In genomic region chr1:167059045-167059728, GRCh38 we compare ENCODE assay signal across 9 cellular contexts. TPM values are rescaled to one million over a fixed set of nuclear protein-coding genes. Genes with fewer than 3 reads are reported as not detected.
DNase-seq lines count a peak whose midpoint lies in the region; ATAC-seq, FAIRE-seq and TF ChIP-seq lines count a peak whose summit lies in the region.
"Had no signal": no experiment of that assay in that cellular context is flagged by ENCODE, and none has a peak within 500 bp of the region (broad histone marks: within the 10 kb centered on the region; RNA-seq: fewer than 3 reads in every experiment).

No MANE protein-coding gene starts in this region.

- POLR2A ChIA-PET in endothelial cell of umbilical vein (lab: Charles Lee) = no interaction called here

- no peak overlapping the region for H3K9ac ChIP-seq in endothelial cell of umbilical vein (replicated peaks; ENCODE audit: extremely low read depth, insufficient read depth, low read length)

- peak; percentile 45 for ATAC-seq in HG02852 (IDR thresholded peaks at IDR 0.05; ENCODE audit: unreplicated experiment)

- intact Hi-C loops in endothelial cell of umbilical vein (cut with micrococcal nuclease) = loop anchor here (1.0 to 5.0 kb wide), 5 partner anchors 149 to 1134 kb away; no protein-coding TSS in a partner anchor

- H3K36me3 ChIP-seq in endothelial cell of umbilical vein (ENCODE audit: control insufficient read depth in 2 of 2, extremely low read depth in 1 of 2, insufficient read depth in 2 of 2, low read length in 2 of 2) = no peaks in the 10 kb centered on the region

- no peaks in the 10 kb centered on the region for H3K9me1 ChIP-seq in endothelial cell of umbilical vein (replicated peaks; ENCODE audit: control insufficient read depth, extremely low read depth, insufficient read depth, low read length)

- H3K27me3 ChIP-seq in endothelial cell of umbilical vein (ENCODE audit: control insufficient read depth in 2 of 2, insufficient read depth in 2 of 2, low read length in 2 of 2) = peaks cover 0 to 1% of the 10 kb centered on the region in 2 experiments

- peaks cover 3% of the 10 kb centered on the region for H3K4me1 ChIP-seq in endothelial cell of umbilical vein (ENCODE audit: control insufficient read depth, extremely low read depth, insufficient read depth, low read length)

- BruUV-seq in endothelial cell of umbilical vein (replicated peaks; lab: Mats Ljungman, UMichigan) = no TSS peak

- peak overlapping the region; percentile 60 for H3K4me2 ChIP-seq in endothelial cell of umbilical vein (ENCODE audit: insufficient read depth, low read length)

- peak; percentile 90 for FAIRE-seq in endothelial cell of umbilical vein (lab: Jason Lieb, UNC)
- FAIRE-seq: endometrium had no signal

- no peak for TF ChIP-seq POLR2A in endothelial cell of umbilical vein (IDR thresholded peaks at IDR 0.05; ENCODE audit: low read depth, low read length)

- no peak overlapping the region for H3K4me3 ChIP-seq in endothelial cell of umbilical vein (replicated peaks in 1 of 3; ENCODE audit: insufficient read depth in 1 of 3, low read depth in 1 of 3, low read length in 3 of 3)

- peak; percentile 93 to 96 for TF ChIP-seq CTCF in endothelial cell of umbilical vein (IDR thresholded peaks at IDR 0.05; ENCODE audit: extremely low read depth in 1 of 2, insufficient read depth in 1 of 2, low read depth in 1 of 2, low read length in 2 of 2)

- no peaks in the 10 kb centered on the region for H4K20me1 ChIP-seq in endothelial cell of umbilical vein (replicated peaks; ENCODE audit: control insufficient read depth, extremely low read depth, insufficient read depth, low read length)

- peak overlapping the region; percentile 96 for H2AFZ ChIP-seq in endothelial cell of umbilical vein (ENCODE audit: low read depth, low read length)

- no peaks in the 10 kb centered on the region for H3K9me3 ChIP-seq in endothelial cell of umbilical vein (replicated peaks; ENCODE audit: control insufficient read depth, insufficient read depth, low read length)

- DNase-seq in DMS53 (lab: John Stamatoyannopoulos, UW) = peak; percentile 83
- DNase-seq in NCI-H748 treated with DMSO at 0.1 percent for 48 hours (lab: John Stamatoyannopoulos, UW) = peak; percentile 58
- peak; percentile 12 to 57 for DNase-seq in activated CD8-positive, alpha-beta memory T cell treated with anti-CD3 and anti-CD28 coated beads for 1 hour (ENCODE audit: extremely low read depth in 1 of 2, low read depth in 1 of 2)
- DNase-seq in endothelial cell of umbilical vein (ENCODE audit: low read depth, low spot score) = peak; percentile 54
- peak; percentile 71 for DNase-seq in myocyte (ENCODE audit: low read depth)
- DNase-seq in stimulated activated CD8-positive, alpha-beta memory T cell treated with anti-CD3 and anti-CD28 coated beads, Interleukin-4, amount 100 ng/mL, for 48 hours = peak; percentile 89
- no peak for DNase-seq in cortex of kidney (lab: John Stamatoyannopoulos, UW)

- no peaks in the 10 kb centered on the region for H3K79me2 ChIP-seq in endothelial cell of umbilical vein (ENCODE audit: control insufficient read depth, insufficient read depth, low read length)

- dilution Hi-C loops in endothelial cell of umbilical vein (cut with MboI; ENCODE audit: extremely low pct_ligation_motif_present, low sequenced_read_pairs) = no loop called here

- no peak overlapping the region for H3K27ac ChIP-seq in endothelial cell of umbilical vein (ENCODE audit: insufficient read depth, low read depth, low read length)

- CTCF ChIA-PET in endothelial cell of umbilical vein (lab: Charles Lee) = interaction anchor here (0.6 to 12.6 kb wide), 39 partner anchors 8 to 1746 kb away, joined by 3 to 509 read pairs (median 4); partner anchors contain the start of genes CREG1 and TADA1

TF ChIP-seq in endothelial cell of umbilical vein, 7 proteins besides CTCF, POLR2A, EP300 and RAD21:
- TF ChIP-seq POLR2AphosphoS5 (IDR thresholded peaks at IDR 0.05; ENCODE audit: insufficient read depth, low read depth, low read length) = no peak
- TF ChIP-seq GATA2 (IDR thresholded peaks at IDR 0.05; ENCODE audit: insufficient read depth, insufficient read length, low read depth, low read length) = no peak
- peak; percentile 18 for TF ChIP-seq FOS (IDR thresholded peaks at IDR 0.05; ENCODE audit: borderline replicate concordance, insufficient read depth, low read length)
- TF ChIP-seq JUN (IDR thresholded peaks at IDR 0.05; ENCODE audit: borderline replicate concordance, insufficient read depth, insufficient read length, low read depth) = no peak

RNA-seq across cellular contexts. Expression of gene GPA33, which starts 31.0 kb away (rescaled TPM):
- total RNA-seq in endothelial cell of umbilical vein (not detected in 2 replicates), myocyte (not detected in 2 replicates)
- polyA plus RNA-seq in endothelial cell of umbilical vein = not detected in 2 replicates
- not detected in 2 replicates for polyA plus RNA-seq in endothelial cell of umbilical vein (2011; cell fraction: cytosol; rRNA removed)
- polyA plus RNA-seq in endothelial cell of umbilical vein (2011; cell fraction: nucleus; rRNA removed) = not detected in 2 replicates
- not detected in 2 replicates for polyA plus RNA-seq in endothelial cell of umbilical vein (2012)
- not detected in 2 replicates for polyA minus RNA-seq in endothelial cell of umbilical vein
- not detected for polyA minus RNA-seq in endothelial cell of umbilical vein (2011; cell fraction: cytosol; rRNA and poly(A)+ RNA removed)
- polyA minus RNA-seq in endothelial cell of umbilical vein (2011; cell fraction: nucleus; rRNA and poly(A)+ RNA removed) = not detected in 2 replicates
- 0.03 TPM for polyA plus RNA-seq in myocyte (2012)

RNA-seq across cellular contexts. Expression of gene STYXL2, which starts 34.7 kb away (rescaled TPM):
- total RNA-seq in endothelial cell of umbilical vein (not detected in 2 replicates), myocyte (40.1 and 46.6 TPM in 2 replicates)
- polyA plus RNA-seq in endothelial cell of umbilical vein = not detected in 2 replicates
- not detected in 2 replicates for polyA plus RNA-seq in endothelial cell of umbilical vein (2011; cell fraction: cytosol; rRNA removed)
- polyA plus RNA-seq in endothelial cell of umbilical vein (2011; cell fraction: nucleus; rRNA removed) = not detected in 2 replicates
- not detected in 2 replicates for polyA plus RNA-seq in endothelial cell of umbilical vein (2012)
- not detected in 2 replicates for polyA minus RNA-seq in endothelial cell of umbilical vein
- not detected for polyA minus RNA-seq in endothelial cell of umbilical vein (2011; cell fraction: cytosol; rRNA and poly(A)+ RNA removed)
- polyA minus RNA-seq in endothelial cell of umbilical vein (2011; cell fraction: nucleus; rRNA and poly(A)+ RNA removed) = not detected in 2 replicates
- 23.4 TPM for polyA plus RNA-seq in myocyte (2012)

Comparison
In these comparisons a context has a peak if more than half of its experiments do, and no peak if none do; other contexts are left out.
1. RNA of gene STYXL2, which starts 34.7 kb away (total RNA-seq): 40.1 to 46.6 TPM in myocyte; not detected in endothelial cell of umbilical vein; every median in the first group is over 10 times any median in the second.